Comparison of ENCODE assay signal across 10 cellular contexts in genomic region chr6:159716247-159717086, GRCh38. TPM values are rescaled to one million over a fixed set of nuclear protein-coding genes. Genes with fewer than 3 reads are reported as not detected.
A peak's percentile ranks its signal among the peaks of the same experiment; 100 is the strongest.
DNase-seq lines count a peak whose midpoint lies in the region; ATAC-seq and TF ChIP-seq lines count a peak whose summit lies in the region.
"Had no signal": no experiment of that assay in that cellular context is flagged by ENCODE, and none has a peak within 500 bp of the region (broad histone marks: within the 10 kb centered on the region; RNA-seq: fewer than 3 reads in every experiment).

No MANE protein-coding gene starts in this region.

- no peaks in the 10 kb centered on the region for H3K36me3 Mint-ChIP-seq in glutamatergic neuron (ENCODE audit: unreplicated experiment)

- no peak overlapping the region for H3K27ac Mint-ChIP-seq in glutamatergic neuron (ENCODE audit: unreplicated experiment)

- ATAC-seq in sciatic nerve, result peak; percentile 97
- ATAC-seq in HG02642 (IDR thresholded peaks at IDR 0.05; ENCODE audit: poor library complexity, unreplicated experiment), result no peak
- ATAC-seq in HG03095 (IDR thresholded peaks at IDR 0.05; ENCODE audit: unreplicated experiment), result no peak

- TF ChIP-seq CTCF in glutamatergic neuron (IDR thresholded peaks at IDR 0.05; ENCODE audit: partially characterized antibody, unreplicated experiment), result no peak

- no peaks in the 10 kb centered on the region for H3K9me3 Mint-ChIP-seq in glutamatergic neuron (ENCODE audit: unreplicated experiment)
- H3K9me3 Mint-ChIP-seq: central memory CD8-positive, alpha-beta T cell had no signal

- peaks cover 2% of the 10 kb centered on the region for H3K27me3 Mint-ChIP-seq in glutamatergic neuron (ENCODE audit: unreplicated experiment)
- H3K27me3 Mint-ChIP-seq: central memory CD8-positive, alpha-beta T cell had no signal

- intact Hi-C loops in sciatic nerve (cut with DNase I), result no loop called here

- peak; percentile 89 for DNase-seq in ELR (ENCODE audit: low read depth)
- DNase-seq in SK-MEL-5 (ENCODE audit: low read depth, low spot score), result peak; percentile 44
- peak; percentile 46 for DNase-seq in foreskin melanocyte
- no peak for DNase-seq in sciatic nerve (ENCODE audit: low spot score)
- no peak for DNase-seq in glutamatergic neuron
- DNase-seq in DMS153 (lab: John Stamatoyannopoulos, UW), result no peak
- DNase-seq: NCI-H526 had no signal

- in situ Hi-C loops in SK-MEL-5 (cut with HindIII; ENCODE audit: low pct_unique_long_range_greater_than_20kb, low sequenced_read_pairs), result no loop called here

- no peaks in the 10 kb centered on the region for H3K4me1 Mint-ChIP-seq in glutamatergic neuron (ENCODE audit: low read depth, unreplicated experiment)

- no peak overlapping the region for H3K4me3 Mint-ChIP-seq in glutamatergic neuron (ENCODE audit: unreplicated experiment)
- H3K4me3 Mint-ChIP-seq: central memory CD8-positive, alpha-beta T cell had no signal

RNA-seq across cellular contexts. Expression of gene WTAP, which starts 10.8 kb away (rescaled TPM):
- 59.6 and 59.7 TPM in 2 replicates for total RNA-seq in SK-MEL-5 (2014; rRNA removed; shearing (Covaris generic))
- 28.8 and 34.7 TPM in 2 replicates for polyA plus RNA-seq in SK-MEL-5 (2015; cell fraction: cytosol; rRNA removed)
- 30.7 and 32.3 TPM in 2 replicates for polyA plus RNA-seq in SK-MEL-5 (2015; cell fraction: nucleus; rRNA removed)
- total RNA-seq in sciatic nerve, result 88.0 TPM
- 108 TPM for total RNA-seq in glutamatergic neuron (ENCODE audit: unreplicated experiment)

RNA-seq across cellular contexts. Expression of gene SOD2, which starts 23.4 kb away (rescaled TPM):
- total RNA-seq in SK-MEL-5 (2014; rRNA removed; shearing (Covaris generic)), result 108 and 109 TPM in 2 replicates
- 30.6 and 85.7 TPM in 2 replicates for polyA plus RNA-seq in SK-MEL-5 (2015; cell fraction: cytosol; rRNA removed)
- polyA plus RNA-seq in SK-MEL-5 (2015; cell fraction: nucleus; rRNA removed), result 18.8 and 19.9 TPM in 2 replicates
- 370 TPM for total RNA-seq in sciatic nerve
- total RNA-seq in glutamatergic neuron (ENCODE audit: unreplicated experiment), result 56.5 TPM

RNA-seq across cellular contexts. Expression of gene ACAT2, which starts 45.4 kb away (rescaled TPM):
- total RNA-seq in SK-MEL-5 (2014; rRNA removed; shearing (Covaris generic)), result 13.8 and 14.7 TPM in 2 replicates
- polyA plus RNA-seq in SK-MEL-5 (2015; cell fraction: cytosol; rRNA removed), result 8.0 and 10.2 TPM in 2 replicates
- 2.1 and 2.5 TPM in 2 replicates for polyA plus RNA-seq in SK-MEL-5 (2015; cell fraction: nucleus; rRNA removed)
- 55.3 TPM for total RNA-seq in sciatic nerve
- total RNA-seq in glutamatergic neuron (ENCODE audit: unreplicated experiment), result 228 TPM

Comparison
In these comparisons a context has a peak if more than half of its experiments do, and no peak if none do; other contexts are left out.
1. DNase-seq: peak in ELR (single experiment), SK-MEL-5 (single experiment) and foreskin melanocyte (single experiment); none in sciatic nerve (single experiment), glutamatergic neuron (single experiment) and DMS153 (single experiment).